Comparison of ENCODE assay signal across 21 cellular contexts in genomic region chr6:63269470-63269869, GRCh38. TPM values are rescaled to one million over a fixed set of nuclear protein-coding genes. Genes with fewer than 3 reads are reported as not detected.
DNase-seq lines count a peak whose midpoint lies in the region; ATAC-seq and TF ChIP-seq lines count a peak whose summit lies in the region.
"Had no signal": no experiment of that assay in that cellular context is flagged by ENCODE, and none has a peak within 500 bp of the region (broad histone marks: within the 10 kb centered on the region; RNA-seq: fewer than 3 reads in every experiment).

No MANE protein-coding gene starts in this region.

- H3K4me1 ChIP-seq in endodermal cell (ENCODE audit: control insufficient read depth, insufficient read depth, low read length), result no peaks in the 10 kb centered on the region

- H3K4me1 Mint-ChIP-seq in endodermal cell, result peaks cover 23% of the 10 kb centered on the region
- no peaks in the 10 kb centered on the region for H3K4me1 Mint-ChIP-seq in activated T-helper 2 cell treated with anti-CD3 and anti-CD28 coated beads, Interferon-gamma antibody, Interleukin-2, Interleukin-4, amounts not matched to agents 10 μg/mL and 5 μg/mL and 100 μg/mL, durations not matched to agents 14 hours and 24 hours and 36 hours (ENCODE audit: low read depth)
- no peaks in the 10 kb centered on the region for H3K4me1 Mint-ChIP-seq in activated T-helper 17 cell treated with anti-CD3 and anti-CD28 coated beads, Interleukin-2, amount 50 U/mL, for 72 hours
- H3K4me1 Mint-ChIP-seq: activated CD4-positive, alpha-beta memory T cell treated with anti-CD3 and anti-CD28 coated beads, Interleukin-2, amount 10 ng/mL, durations not matched to agents 7 days and 5 days had no signal

- no peak overlapping the region for H3K9ac ChIP-seq in endodermal cell (ENCODE audit: extremely low read depth, low read length, poor library complexity, severe bottlenecking)
- H3K9ac ChIP-seq: GM23248, neural progenitor cell had no signal

- intact Hi-C loops in activated T-helper 2 cell treated with anti-CD3 and anti-CD28 coated beads, Interferon-gamma antibody, Interleukin-2, Interleukin-4, amounts not matched to agents 10 μg/mL and 5 μg/mL and 100 μg/mL, durations not matched to agents 14 hours and 24 hours and 36 hours (cut with micrococcal nuclease), result no loop called here

- no peak overlapping the region for H3K4me3 ChIP-seq in endodermal cell (ENCODE audit: low read length)
- H3K4me3 ChIP-seq: GM23248, neural progenitor cell had no signal

- no peaks in the 10 kb centered on the region for H3K27me3 Mint-ChIP-seq in endodermal cell (ENCODE audit: insufficient read depth)
- H3K27me3 Mint-ChIP-seq in activated T-helper 2 cell treated with anti-CD3 and anti-CD28 coated beads, Interferon-gamma antibody, Interleukin-2, Interleukin-4, amounts not matched to agents 10 μg/mL and 5 μg/mL and 100 μg/mL, durations not matched to agents 14 hours and 24 hours and 36 hours (ENCODE audit: low read depth), result no peaks in the 10 kb centered on the region
- peaks cover 2% of the 10 kb centered on the region for H3K27me3 Mint-ChIP-seq in activated T-helper 17 cell treated with anti-CD3 and anti-CD28 coated beads, Interleukin-2, amount 50 U/mL, for 72 hours
- H3K27me3 Mint-ChIP-seq: activated CD4-positive, alpha-beta memory T cell treated with anti-CD3 and anti-CD28 coated beads, Interleukin-2, amount 10 ng/mL, durations not matched to agents 7 days and 5 days had no signal

- H3K9me3 Mint-ChIP-seq in endodermal cell, result peaks cover 2% of the 10 kb centered on the region
- no peaks in the 10 kb centered on the region for H3K9me3 Mint-ChIP-seq in activated T-helper 2 cell treated with anti-CD3 and anti-CD28 coated beads, Interferon-gamma antibody, Interleukin-2, Interleukin-4, amounts not matched to agents 10 μg/mL and 5 μg/mL and 100 μg/mL, durations not matched to agents 14 hours and 24 hours and 36 hours
- no peaks in the 10 kb centered on the region for H3K9me3 Mint-ChIP-seq in activated T-helper 17 cell treated with anti-CD3 and anti-CD28 coated beads, Interleukin-2, amount 50 U/mL, for 72 hours
- H3K9me3 Mint-ChIP-seq: activated CD4-positive, alpha-beta memory T cell treated with anti-CD3 and anti-CD28 coated beads, Interleukin-2, amount 10 ng/mL, durations not matched to agents 7 days and 5 days; type B pancreatic cell had no signal

- H3K27ac ChIP-seq in endodermal cell (ENCODE audit: low read depth, low read length), result no peak overlapping the region
- H3K27ac ChIP-seq: C4-2B, GM23248, neural progenitor cell had no signal

- H3K36me3 Mint-ChIP-seq in endodermal cell (ENCODE audit: low read depth), result no peaks in the 10 kb centered on the region
- no peaks in the 10 kb centered on the region for H3K36me3 Mint-ChIP-seq in activated T-helper 2 cell treated with anti-CD3 and anti-CD28 coated beads, Interferon-gamma antibody, Interleukin-2, Interleukin-4, amounts not matched to agents 10 μg/mL and 5 μg/mL and 100 μg/mL, durations not matched to agents 14 hours and 24 hours and 36 hours (ENCODE audit: low read depth)
- H3K36me3 Mint-ChIP-seq in activated T-helper 17 cell treated with anti-CD3 and anti-CD28 coated beads, Interleukin-2, amount 50 U/mL, for 72 hours (ENCODE audit: low read depth), result no peaks in the 10 kb centered on the region
- H3K36me3 Mint-ChIP-seq: neural progenitor cell, type B pancreatic cell had no signal

- H3K9me3 ChIP-seq in endodermal cell (ENCODE audit: control insufficient read depth, low read length), result peaks cover 8% of the 10 kb centered on the region

- peak; percentile 53 for DNase-seq in endodermal cell
- no peak for DNase-seq in activated T-helper 2 cell treated with anti-CD3 and anti-CD28 coated beads, Interferon-gamma antibody, Interleukin-2, Interleukin-4, amounts not matched to agents 10 μg/mL and 5 μg/mL and 100 μg/mL, durations not matched to agents 14 hours and 24 hours and 36 hours (ENCODE audit: low spot score)
- no peak for DNase-seq in KG1 (lab: John Stamatoyannopoulos, UW)
- DNase-seq: activated CD4-positive, alpha-beta memory T cell treated with anti-CD3 and anti-CD28 coated beads, Interleukin-2, amount 10 ng/mL, durations not matched to agents 7 days and 5 days; GM23248; head of caudate nucleus; IMR-90; islet precursor cell; NCI-H1105 treated with DMSO at 0.1 percent for 48 hours; NCI-H446 treated with DMSO at 0.1 percent for 48 hours; PC-3; stimulated activated CD4-positive, alpha-beta T cell treated with anti-CD3 and anti-CD28 coated beads, Interleukin-4, amount 100 ng/mL, for 24 hours had no signal

- H3K36me3 ChIP-seq in endodermal cell (ENCODE audit: control insufficient read depth, insufficient read depth, low read length), result no peaks in the 10 kb centered on the region
- H3K36me3 ChIP-seq: neural progenitor cell had no signal

- ATAC-seq in GM18907 (IDR thresholded peaks at IDR 0.05; ENCODE audit: unreplicated experiment) (peak; percentile 43), GM21576 (IDR thresholded peaks at IDR 0.05; ENCODE audit: unreplicated experiment) (peak; percentile 49), HG03066 (IDR thresholded peaks at IDR 0.05; ENCODE audit: low read depth, unreplicated experiment) (peak; percentile 55)
- ATAC-seq in activated T-helper 17 cell treated with anti-CD3 and anti-CD28 coated beads, Interleukin-2, amount 50 U/mL, for 72 hours (replicated peaks), result no peak
- ATAC-seq: PC-3 had no signal

- H3K27me3 ChIP-seq in endodermal cell (ENCODE audit: control insufficient read depth, insufficient read depth, low read length, poor library complexity, severe bottlenecking), result no peaks in the 10 kb centered on the region
- H3K27me3 ChIP-seq: neural progenitor cell had no signal

- TF ChIP-seq CTCF in endodermal cell (conservative IDR thresholded peaks at IDR 0.05), result peak; percentile 44

- no peak overlapping the region for H3K4me3 Mint-ChIP-seq in endodermal cell
- H3K4me3 Mint-ChIP-seq in activated T-helper 2 cell treated with anti-CD3 and anti-CD28 coated beads, Interferon-gamma antibody, Interleukin-2, Interleukin-4, amounts not matched to agents 10 μg/mL and 5 μg/mL and 100 μg/mL, durations not matched to agents 14 hours and 24 hours and 36 hours (ENCODE audit: low read depth), result no peak overlapping the region
- H3K4me3 Mint-ChIP-seq in activated T-helper 17 cell treated with anti-CD3 and anti-CD28 coated beads, Interleukin-2, amount 50 U/mL, for 72 hours, result no peak overlapping the region
- H3K4me3 Mint-ChIP-seq: activated CD4-positive, alpha-beta memory T cell treated with anti-CD3 and anti-CD28 coated beads, Interleukin-2, amount 10 ng/mL, durations not matched to agents 7 days and 5 days; neural progenitor cell; type B pancreatic cell had no signal

- 82 to 91% methylated on average over 4 of the region's 4 CpGs for WGBS in endodermal cell (ENCODE audit: insufficient coverage in 1 of 2, insufficient read length in 1 of 2), 2 experiments

- H3K27ac Mint-ChIP-seq in endodermal cell, result no peak overlapping the region
- no peak overlapping the region for H3K27ac Mint-ChIP-seq in activated T-helper 2 cell treated with anti-CD3 and anti-CD28 coated beads, Interferon-gamma antibody, Interleukin-2, Interleukin-4, amounts not matched to agents 10 μg/mL and 5 μg/mL and 100 μg/mL, durations not matched to agents 14 hours and 24 hours and 36 hours
- H3K27ac Mint-ChIP-seq in activated T-helper 17 cell treated with anti-CD3 and anti-CD28 coated beads, Interleukin-2, amount 50 U/mL, for 72 hours, result no peak overlapping the region
- H3K27ac Mint-ChIP-seq: activated CD4-positive, alpha-beta memory T cell treated with anti-CD3 and anti-CD28 coated beads, Interleukin-2, amount 10 ng/mL, durations not matched to agents 7 days and 5 days; neural progenitor cell; type B pancreatic cell had no signal

RNA-seq across cellular contexts. Expression of gene LGSN, which starts 50.3 kb away (rescaled TPM):
- under 1 TPM in 1 of 2 donors, not detected in 1; 0.37 TPM for total RNA-seq in endodermal cell
- polyA plus RNA-seq in endodermal cell (2013, experiment 1 of 2), result not detected
- not detected for polyA plus RNA-seq in endodermal cell (2013, experiment 2 of 2)
- total RNA-seq in activated T-helper 2 cell treated with anti-CD3 and anti-CD28 coated beads, Interferon-gamma antibody, Interleukin-2, Interleukin-4, amounts not matched to agents 10 μg/mL and 5 μg/mL and 100 μg/mL, durations not matched to agents 14 hours and 24 hours and 36 hours, result not detected in 2 replicates
- under 1 TPM in 1 of 2 donors, not detected in 1; 0.34 TPM for total RNA-seq in activated T-helper 17 cell treated with anti-CD3 and anti-CD28 coated beads, Interleukin-2, amount 50 U/mL, for 72 hours
- total RNA-seq: epithelial cell of proximal tubule, GM23248, IMR-90, mesenteric fat pad, PC-3 had no signal
- polyA plus RNA-seq: GM23248, IMR-90 had no signal

RNA-seq across cellular contexts. Expression of gene FKBP1C, which starts 58.2 kb away (rescaled TPM):
- under 1 TPM; 0.33 to 0.55 TPM for total RNA-seq in endodermal cell
- 0.71 TPM for polyA plus RNA-seq in endodermal cell (2013, experiment 1 of 2)
- polyA plus RNA-seq in endodermal cell (2013, experiment 2 of 2), result 0.62 TPM
- 3.0 and 3.5 TPM in 2 replicates for total RNA-seq in activated T-helper 2 cell treated with anti-CD3 and anti-CD28 coated beads, Interferon-gamma antibody, Interleukin-2, Interleukin-4, amounts not matched to agents 10 μg/mL and 5 μg/mL and 100 μg/mL, durations not matched to agents 14 hours and 24 hours and 36 hours
- under 1 TPM in 1 of 2 donors, not detected in 1; 0.19 TPM for total RNA-seq in activated T-helper 17 cell treated with anti-CD3 and anti-CD28 coated beads, Interleukin-2, amount 50 U/mL, for 72 hours
- total RNA-seq: mesenteric fat pad had no signal
